Comparison of ENCODE assay signal across 13 cellular contexts in genomic region chr3:69999191-70000027, GRCh38. TPM values are rescaled to one million over a fixed set of nuclear protein-coding genes. Genes with fewer than 3 reads are reported as not detected.
DNase-seq lines count a peak whose midpoint lies in the region; ATAC-seq, FAIRE-seq and TF ChIP-seq lines count a peak whose summit lies in the region.
"Had no signal": no experiment of that assay in that cellular context is flagged by ENCODE, and none has a peak within 500 bp of the region (broad histone marks: within the 10 kb centered on the region; RNA-seq: fewer than 3 reads in every experiment).

Gene SAMMSON (plus strand): TSS chr3:69999733.

- no peak for FAIRE-seq in urothelium cell line (lab: Jason Lieb, UNC)
- FAIRE-seq: A204.1 had no signal

- peaks cover 2% of the 10 kb centered on the region for H3K27me3 Mint-ChIP-seq in activated naive CD4-positive, alpha-beta T cell treated with anti-CD3 and anti-CD28 coated beads, Interleukin-2, amount 50 U/mL, for 24 hours
- H3K27me3 Mint-ChIP-seq in activated CD4-positive, alpha-beta memory T cell treated with anti-CD3 and anti-CD28 coated beads, Interleukin-2, amount 10 ng/mL, durations not matched to agents 7 days and 5 days, result no peaks in the 10 kb centered on the region
- H3K27me3 Mint-ChIP-seq: naive B cell; stimulated activated naive CD8-positive, alpha-beta T cell treated with anti-CD3 and anti-CD28 coated beads, Interleukin-15, Interleukin-2, amounts not matched to agents 100 ng/mL and 50 ng/mL, for 24 hours had no signal

- H3K4me3 Mint-ChIP-seq in activated naive CD4-positive, alpha-beta T cell treated with anti-CD3 and anti-CD28 coated beads, Interleukin-2, amount 50 U/mL, for 24 hours, result no peak within 1 kb of the TSS
- H3K4me3 Mint-ChIP-seq in activated CD4-positive, alpha-beta memory T cell treated with anti-CD3 and anti-CD28 coated beads, Interleukin-2, amount 10 ng/mL, durations not matched to agents 7 days and 5 days, result no peak within 1 kb of the TSS
- H3K4me3 Mint-ChIP-seq: naive B cell; stimulated activated naive CD8-positive, alpha-beta T cell treated with anti-CD3 and anti-CD28 coated beads, Interleukin-15, Interleukin-2, amounts not matched to agents 100 ng/mL and 50 ng/mL, for 24 hours; T-helper 1 cell treated with Interleukin-12 subunit alpha and Interleukin-12 subunit beta and Interleukin-4 antibody, amounts not matched to agents 30 μg/mL and 1 μg/mL, for 36 hours had no signal

- DNase-seq in activated naive CD4-positive, alpha-beta T cell treated with anti-CD3 and anti-CD28 coated beads, Interleukin-2, amount 50 U/mL, for 16 hours, result no peak
- DNase-seq in body of pancreas (peak in 2 of 4 donors; percentile 12 to 13), left lung (peak in 1 of 2 donors; percentile 23), urothelium cell line (ENCODE audit: low spot score) (peak; percentile 77), NCI-H2171 treated with DMSO at 0.1 percent for 48 hours (lab: John Stamatoyannopoulos, UW) (no peak)
- no peak for DNase-seq in activated CD4-positive, alpha-beta memory T cell treated with anti-CD3 and anti-CD28 coated beads, Interleukin-2, amount 10 ng/mL, durations not matched to agents 7 days and 5 days
- DNase-seq: naive B cell had no signal

- H3K36me3 Mint-ChIP-seq in activated naive CD4-positive, alpha-beta T cell treated with anti-CD3 and anti-CD28 coated beads, Interleukin-2, amount 50 U/mL, for 24 hours, result no peaks in the 10 kb centered on the region
- no peaks in the 10 kb centered on the region for H3K36me3 Mint-ChIP-seq in activated CD4-positive, alpha-beta memory T cell treated with anti-CD3 and anti-CD28 coated beads, Interleukin-2, amount 10 ng/mL, durations not matched to agents 7 days and 5 days (ENCODE audit: low read depth)
- H3K36me3 Mint-ChIP-seq: naive B cell had no signal

- intact Hi-C loops in body of pancreas (cut with DNase I), result no loop called here
- intact Hi-C loops in left lung (cut with DNase I), result no loop called here

- POLR2A ChIA-PET in activated CD4-positive, alpha-beta memory T cell treated with anti-CD3 and anti-CD28 coated beads, Interleukin-2, amount 10 ng/mL, durations not matched to agents 7 days and 5 days (lab: Charles Lee), result no interaction called here

- H3K4me1 ChIP-seq in body of pancreas, result peaks cover 11% of the 10 kb centered on the region
- H3K4me1 ChIP-seq in left lung, result no peaks in the 10 kb centered on the region

- no peak within 1 kb of the TSS for H3K4me3 ChIP-seq in body of pancreas
- no peak within 1 kb of the TSS for H3K4me3 ChIP-seq in left lung
- H3K4me3 ChIP-seq: cardiac muscle cell had no signal

- TF ChIP-seq CTCF in body of pancreas (IDR thresholded peaks at IDR 0.05) (no peak), left lung (IDR thresholded peaks at IDR 0.05) (no peak)

- H3K36me3 ChIP-seq in body of pancreas (replicated peaks in 1 of 2; ENCODE audit: insufficient read depth in 1 of 2, low read depth in 2 of 2) (no peaks in the 10 kb centered on the region), left lung (no peaks in the 10 kb centered on the region)
- H3K36me3 ChIP-seq: cardiac muscle cell had no signal

- 74 to 81% methylated on average over 27 to 28 of the region's 28 CpGs for WGBS in body of pancreas, 2 donors

- H3K4me1 Mint-ChIP-seq in activated naive CD4-positive, alpha-beta T cell treated with anti-CD3 and anti-CD28 coated beads, Interleukin-2, amount 50 U/mL, for 24 hours, result no peaks in the 10 kb centered on the region
- no peaks in the 10 kb centered on the region for H3K4me1 Mint-ChIP-seq in activated CD4-positive, alpha-beta memory T cell treated with anti-CD3 and anti-CD28 coated beads, Interleukin-2, amount 10 ng/mL, durations not matched to agents 7 days and 5 days
- H3K4me1 Mint-ChIP-seq: naive B cell had no signal

- peak in 1 of 3 donors; percentile 11 for TF ChIP-seq POLR2A in body of pancreas (IDR thresholded peaks at IDR 0.05)

- CTCF ChIA-PET in activated CD4-positive, alpha-beta memory T cell treated with anti-CD3 and anti-CD28 coated beads, Interleukin-2, amount 10 ng/mL, durations not matched to agents 7 days and 5 days (lab: Charles Lee), result no interaction called here

- H3K27ac ChIP-seq in body of pancreas (peak within 1 kb of the TSS; percentile 32 to 63 (median 53)), left lung (no peak within 1 kb of the TSS)
- H3K27ac ChIP-seq: cardiac muscle cell had no signal

- no peaks in the 10 kb centered on the region for H3K27me3 ChIP-seq in body of pancreas
- H3K27me3 ChIP-seq in left lung, result no peaks in the 10 kb centered on the region
- H3K27me3 ChIP-seq: cardiac muscle cell had no signal

- peak within 1 kb of the TSS; percentile 5 for H3K27ac Mint-ChIP-seq in activated naive CD4-positive, alpha-beta T cell treated with anti-CD3 and anti-CD28 coated beads, Interleukin-2, amount 50 U/mL, for 24 hours
- no peak within 1 kb of the TSS for H3K27ac Mint-ChIP-seq in activated CD4-positive, alpha-beta memory T cell treated with anti-CD3 and anti-CD28 coated beads, Interleukin-2, amount 10 ng/mL, durations not matched to agents 7 days and 5 days
- H3K27ac Mint-ChIP-seq: naive B cell; stimulated activated naive CD8-positive, alpha-beta T cell treated with anti-CD3 and anti-CD28 coated beads, Interleukin-15, Interleukin-2, amounts not matched to agents 100 ng/mL and 50 ng/mL, for 24 hours; T-helper 1 cell treated with Interleukin-12 subunit alpha and Interleukin-12 subunit beta and Interleukin-4 antibody, amounts not matched to agents 30 μg/mL and 1 μg/mL, for 36 hours had no signal

- H3K9me3 Mint-ChIP-seq in activated naive CD4-positive, alpha-beta T cell treated with anti-CD3 and anti-CD28 coated beads, Interleukin-2, amount 50 U/mL, for 24 hours, result peaks cover 5% of the 10 kb centered on the region
- H3K9me3 Mint-ChIP-seq in activated CD4-positive, alpha-beta memory T cell treated with anti-CD3 and anti-CD28 coated beads, Interleukin-2, amount 10 ng/mL, durations not matched to agents 7 days and 5 days, result no peaks in the 10 kb centered on the region
- H3K9me3 Mint-ChIP-seq: T-helper 1 cell treated with Interleukin-12 subunit alpha and Interleukin-12 subunit beta and Interleukin-4 antibody, amounts not matched to agents 30 μg/mL and 1 μg/mL, for 36 hours had no signal

- no peaks in the 10 kb centered on the region for H3K9me3 ChIP-seq in body of pancreas
- H3K9me3 ChIP-seq in left lung, result no peaks in the 10 kb centered on the region

- ATAC-seq in body of pancreas (peak; percentile 80), left lung (peak; percentile 46), GM18861 (IDR thresholded peaks at IDR 0.05; ENCODE audit: unreplicated experiment) (no peak)

RNA-seq across cellular contexts. Expression of gene SAMMSON, which starts in this region (rescaled TPM):
- total RNA-seq in body of pancreas, result 1 to 10 TPM in 1 of 2 donors, not detected in 1; 2.1 TPM
- not detected for total RNA-seq in left lung
- not detected for total RNA-seq in activated CD4-positive, alpha-beta memory T cell treated with anti-CD3 and anti-CD28 coated beads, Interleukin-2, amount 10 ng/mL, durations not matched to agents 7 days and 5 days

Comparison
In these comparisons a context has a peak if more than half of its experiments do, and no peak if none do; other contexts are left out.
1. Peak in ATAC-seq in left lung; RNA of the gene not detected or under 1 TPM.
2. H3K27ac ChIP-seq: peak in body of pancreas (4 of 4); none in left lung (0 of 2).